In the genomic region with DNA sequence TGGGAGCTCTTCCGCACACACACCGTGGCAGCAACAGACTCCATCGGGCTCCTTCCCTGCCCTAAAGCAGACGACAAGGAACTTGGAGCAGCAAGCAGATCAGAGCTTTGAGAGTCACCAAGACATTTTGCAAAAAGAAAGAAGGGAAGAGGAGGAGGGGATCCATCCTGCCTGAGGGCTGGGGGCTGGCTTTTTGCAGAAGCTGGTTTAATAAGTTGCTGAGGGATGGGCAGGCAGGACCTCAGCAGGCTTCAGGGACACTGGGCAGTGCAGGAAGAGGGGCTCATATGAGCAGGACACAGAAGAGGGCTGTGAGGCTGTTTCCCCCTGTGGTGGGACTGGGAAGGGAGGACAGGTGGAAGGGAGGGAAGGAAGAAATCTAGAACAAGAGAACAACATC, we compare ENCODE assay signal across 18 cellular contexts.
"Had no signal": no experiment of that assay in that cellular context is flagged by ENCODE, and none has a peak within 500 bp of the region (broad histone marks: within the 10 kb centered on the region; RNA-seq: fewer than 3 reads in every experiment).

No MANE protein-coding gene starts in this region.

- H3K27ac ChIP-seq: heart left ventricle, suprapubic skin, thyroid gland, upper lobe of left lung, uterus had no signal

- H3K4me3 ChIP-seq: heart left ventricle, smooth muscle cell, suprapubic skin, thyroid gland, upper lobe of left lung, uterus had no signal

- H3K27ac Mint-ChIP-seq: naive thymus-derived CD4-positive, alpha-beta T cell; nephron progenitor cell; stimulated activated effector memory CD8-positive, alpha-beta T cell treated with anti-CD3 and anti-CD28 coated beads, Interleukin-12 subunit alpha, Interleukin-12 subunit beta, amount 100 ng/mL, for 72 hours had no signal

- H3K27me3 ChIP-seq: thyroid gland, upper lobe of left lung, uterus had no signal

- H3K36me3 ChIP-seq: heart left ventricle, suprapubic skin, thyroid gland, upper lobe of left lung, uterus had no signal

- H3K4me1 ChIP-seq: heart left ventricle, thyroid gland, uterus had no signal

- H3K9me3 Mint-ChIP-seq: naive thymus-derived CD4-positive, alpha-beta T cell; nephron progenitor cell; stimulated activated effector memory CD8-positive, alpha-beta T cell treated with anti-CD3 and anti-CD28 coated beads, Interleukin-12 subunit alpha, Interleukin-12 subunit beta, amount 100 ng/mL, for 72 hours had no signal

- H3K4me2 ChIP-seq: smooth muscle cell had no signal

- ATAC-seq: esophagus mucosa; heart left ventricle; naive thymus-derived CD4-positive, alpha-beta T cell; stimulated activated effector memory CD8-positive, alpha-beta T cell treated with anti-CD3 and anti-CD28 coated beads, Interleukin-12 subunit alpha, Interleukin-12 subunit beta, amount 100 ng/mL, for 72 hours; stimulated activated naive CD8-positive, alpha-beta T cell treated with anti-CD3 and anti-CD28 coated beads, Interleukin-15, Interleukin-2, amounts not matched to agents 100 U/mL and 50 U/mL, for 24 hours had no signal

- FAIRE-seq: colon, frontal cortex had no signal

- H3K4me3 Mint-ChIP-seq: naive thymus-derived CD4-positive, alpha-beta T cell; nephron progenitor cell; stimulated activated effector memory CD8-positive, alpha-beta T cell treated with anti-CD3 and anti-CD28 coated beads, Interleukin-12 subunit alpha, Interleukin-12 subunit beta, amount 100 ng/mL, for 72 hours had no signal

- H3K9me3 ChIP-seq: heart left ventricle, suprapubic skin, thyroid gland, upper lobe of left lung, uterus had no signal

- H3K36me3 Mint-ChIP-seq: naive thymus-derived CD4-positive, alpha-beta T cell; stimulated activated effector memory CD8-positive, alpha-beta T cell treated with anti-CD3 and anti-CD28 coated beads, Interleukin-12 subunit alpha, Interleukin-12 subunit beta, amount 100 ng/mL, for 72 hours had no signal

- DNase-seq: effector CD4-positive, alpha-beta T cell; heart left ventricle; hippocampal formation; kidney glomerular epithelial cell; naive thymus-derived CD4-positive, alpha-beta T cell; nephron progenitor cell; stimulated activated CD4-positive, alpha-beta T cell treated with anti-CD3 and anti-CD28 coated beads, Interleukin-4, amount 100 ng/mL, for 1 hour; stimulated activated CD8-positive, alpha-beta memory T cell treated with anti-CD3 and anti-CD28 coated beads, Interleukin-4, amount 100 ng/mL, for 48 hours; stimulated activated naive CD8-positive, alpha-beta T cell treated with anti-CD3 and anti-CD28 coated beads, Interleukin-15, Interleukin-2, amounts not matched to agents 100 U/mL and 50 U/mL, for 24 hours; thyroid gland; upper lobe of left lung; uterus had no signal

- H3K4me1 Mint-ChIP-seq: naive thymus-derived CD4-positive, alpha-beta T cell; nephron progenitor cell; stimulated activated effector memory CD8-positive, alpha-beta T cell treated with anti-CD3 and anti-CD28 coated beads, Interleukin-12 subunit alpha, Interleukin-12 subunit beta, amount 100 ng/mL, for 72 hours had no signal
